9 cellular contexts compared by ENCODE assay signal in the genomic region with DNA sequence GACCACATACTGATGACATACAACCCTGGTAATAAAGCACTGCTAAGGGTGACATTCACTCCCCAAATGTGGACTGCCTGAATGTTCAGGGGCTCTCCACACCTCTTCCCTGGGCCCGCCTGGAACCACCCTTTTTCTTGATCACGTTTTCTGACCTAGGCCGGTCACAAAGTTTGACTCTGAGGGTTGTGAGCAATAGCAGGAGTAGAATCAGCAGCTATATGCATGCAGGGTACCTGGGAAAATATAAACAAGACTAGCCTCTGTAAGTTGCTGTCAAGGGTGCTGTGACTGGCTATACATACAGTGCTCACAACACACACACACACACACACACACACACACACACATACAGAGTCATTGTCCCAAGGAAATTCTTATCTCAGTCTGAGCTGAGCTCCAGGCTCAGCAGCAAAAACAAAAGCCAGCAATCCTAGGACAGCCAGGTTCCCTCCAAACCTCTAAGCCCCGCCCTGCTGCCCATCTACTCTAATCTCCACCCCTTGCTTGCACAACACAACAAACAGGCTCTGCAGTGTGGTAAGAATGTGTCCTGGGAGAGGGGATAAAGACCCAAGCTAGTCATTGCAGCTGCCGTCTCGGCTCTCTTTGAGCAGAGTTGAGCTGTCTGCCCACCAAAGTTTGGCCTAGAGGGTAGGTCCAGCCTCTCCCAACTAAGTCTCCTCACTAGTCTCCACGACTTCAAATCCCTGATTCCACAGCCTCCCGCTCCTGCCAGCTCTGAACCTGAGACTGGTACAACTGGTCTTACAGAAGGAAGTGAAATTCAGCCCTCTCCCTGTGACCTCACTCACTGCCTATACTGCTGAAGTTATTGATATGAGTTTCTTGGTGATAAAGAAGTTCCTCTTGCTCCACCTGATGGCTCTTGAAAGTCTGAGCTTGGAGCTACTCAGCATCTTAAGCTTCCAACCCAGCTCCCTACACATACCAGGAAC. TPM values are rescaled to one million over a fixed set of nuclear protein-coding genes. Genes with fewer than 3 reads are reported as not detected.
DNase-seq lines count a peak whose midpoint lies in the region; TF ChIP-seq lines count a peak whose summit lies in the region.
"Had no signal": no experiment of that assay in that cellular context is flagged by ENCODE, and none has a peak within 500 bp of the region (broad histone marks: within the 10 kb centered on the region; RNA-seq: fewer than 3 reads in every experiment).

No MANE protein-coding gene starts in this region.

- H3K4me1 ChIP-seq in HEK293 (ENCODE audit: control insufficient read depth, insufficient read depth, low read length): peaks cover 42% of the 10 kb centered on the region
- peaks cover 42% of the 10 kb centered on the region for H3K4me1 ChIP-seq in thymus (ENCODE audit: control insufficient read depth, insufficient read depth, low read length)

- intact Hi-C loops in activated CD4-positive, alpha-beta T cell treated with anti-CD3 and anti-CD28 coated beads, Interleukin-2, amount 10 ng/mL, durations not matched to agents 24 days and 14 days (cut with micrococcal nuclease): loop anchor here (1.0 to 5.0 kb wide), 2 partner anchors 8 to 324 kb away; partner anchors contain the start of gene FSIP1

- H3K4me3 Mint-ChIP-seq in activated CD4-positive, alpha-beta T cell treated with anti-CD3 and anti-CD28 coated beads, Interleukin-2, amount 10 ng/mL, durations not matched to agents 24 days and 14 days: peak overlapping the region; percentile 95

- H3K27ac ChIP-seq in HEK293 (ENCODE audit: extremely low read depth, low read depth, low read length) (peak overlapping the region; percentile 85), thymus (ENCODE audit: low read depth) (peak overlapping the region; percentile 82)

- DNase-seq in activated CD4-positive, alpha-beta T cell treated with anti-CD3 and anti-CD28 coated beads, Interleukin-2, amount 10 ng/mL, durations not matched to agents 24 days and 14 days: peak; percentile 72
- no peak for DNase-seq in activated CD4-positive, alpha-beta T cell treated with anti-CD3 and anti-CD28 coated beads, Interleukin-2, amount 50 U/mL, for 4 hours
- DNase-seq in NCI-H526 (lab: John Stamatoyannopoulos, UW): peak; percentile 48 to 85
- DNase-seq in astrocyte of the hippocampus (ENCODE audit: low read depth, low spot score): peak; percentile 35
- DNase-seq in left kidney (ENCODE audit: low read depth, low spot score): peak; percentile 68
- DNase-seq in NCI-H774 (lab: John Stamatoyannopoulos, UW): no peak

- peaks cover 64% of the 10 kb centered on the region for H3K4me1 Mint-ChIP-seq in activated CD4-positive, alpha-beta T cell treated with anti-CD3 and anti-CD28 coated beads, Interleukin-2, amount 10 ng/mL, durations not matched to agents 24 days and 14 days

- H3K36me3 ChIP-seq in HEK293 (ENCODE audit: control insufficient read depth in 2 of 2, insufficient read depth in 1 of 2, low read length in 2 of 2) (peaks cover 0 to 14% of the 10 kb centered on the region in 2 experiments; a peak in 1 of 3 replicates), thymus (ENCODE audit: control insufficient read depth, insufficient read depth) (peaks cover 46% of the 10 kb centered on the region)

- H3K9me3 ChIP-seq in HEK293 (ENCODE audit: control insufficient read depth, insufficient read depth, low read depth, low read length) (no peaks in the 10 kb centered on the region), thymus (ENCODE audit: control insufficient read depth) (no peaks in the 10 kb centered on the region)
- H3K9me3 ChIP-seq: heart right ventricle had no signal

- H3K36me3 Mint-ChIP-seq in activated CD4-positive, alpha-beta T cell treated with anti-CD3 and anti-CD28 coated beads, Interleukin-2, amount 10 ng/mL, durations not matched to agents 24 days and 14 days (ENCODE audit: low read depth): peaks cover 17% of the 10 kb centered on the region

- H3K4me3 ChIP-seq in HEK293 (ENCODE audit: low read depth, low read length) (no peak overlapping the region), thymus (ENCODE audit: low read length) (peak overlapping the region; percentile 97)

- 76% methylated on average over 8 of the region's 8 CpGs for WGBS in thymus

- TF ChIP-seq CTCF in HEK293 (tag by site-specific recombination; IDR thresholded peaks at IDR 0.05): no peak

- peak overlapping the region; percentile 94 for H3K27ac Mint-ChIP-seq in activated CD4-positive, alpha-beta T cell treated with anti-CD3 and anti-CD28 coated beads, Interleukin-2, amount 10 ng/mL, durations not matched to agents 24 days and 14 days

- H3K27me3 Mint-ChIP-seq in activated CD4-positive, alpha-beta T cell treated with anti-CD3 and anti-CD28 coated beads, Interleukin-2, amount 10 ng/mL, durations not matched to agents 24 days and 14 days: peaks cover 6% of the 10 kb centered on the region

- H3K9me3 Mint-ChIP-seq in activated CD4-positive, alpha-beta T cell treated with anti-CD3 and anti-CD28 coated beads, Interleukin-2, amount 10 ng/mL, durations not matched to agents 24 days and 14 days: no peaks in the 10 kb centered on the region

- H3K27me3 ChIP-seq in thymus (ENCODE audit: control insufficient read depth, insufficient read depth): no peaks in the 10 kb centered on the region
- H3K27me3 ChIP-seq: heart right ventricle had no signal

- CTCF ChIA-PET in HEK293 (lab: Yijun Ruan, JAX): interaction anchor here (0.6 to 6.2 kb wide), 15 partner anchors 10 to 319 kb away, joined by 3 to 56 read pairs (median 6); no protein-coding TSS in a partner anchor

- POLR2A ChIA-PET in HEK293 (lab: Yijun Ruan, JAX): interaction anchor here (0.6 to 4.3 kb wide), 13 partner anchors 9 to 167 kb away, joined by 3 to 52 read pairs (median 6); partner anchors contain the start of gene BUB1B

TF ChIP-seq in HEK293, 187 proteins besides CTCF, POLR2A, EP300 and RAD21 (continues in another document):
- TF ChIP-seq ZNF600 (tag by site-specific recombination; IDR thresholded peaks at IDR 0.05) (peak; percentile 87; the same call in 1 of the 2 replicates), ZBTB17 (tag by site-specific recombination; IDR thresholded peaks at IDR 0.05) (peak; percentile 61), ZBTB20 (tag by site-specific recombination; IDR thresholded peaks at IDR 0.05) (peak; percentile 20; the same call in 1 of the 2 replicates), SP7 (tag by site-specific recombination; IDR thresholded peaks at IDR 0.05) (peak; percentile 30; the same call in 1 of the 2 replicates), SCRT2 (tag by site-specific recombination; IDR thresholded peaks at IDR 0.05) (0 out of 2 replicates have a peak, but pooled peaks have one; percentile 9), ZNF585B (tag by site-specific recombination; IDR thresholded peaks at IDR 0.05) (no peak), SP2 (tag by site-specific recombination; IDR thresholded peaks at IDR 0.05) (0 out of 2 replicates have a peak, but pooled peaks have one; percentile 23), IKZF3 (tag by site-specific recombination; IDR thresholded peaks at IDR 0.05) (0 out of 2 replicates have a peak, but pooled peaks have one; percentile 7), ZFP37 (tag by site-specific recombination; IDR thresholded peaks at IDR 0.05) (no peak), ZNF785 (tag by site-specific recombination; IDR thresholded peaks at IDR 0.05) (no peak), GLI4 (tag by site-specific recombination; IDR thresholded peaks at IDR 0.05) (no peak), GLIS2 (tag by site-specific recombination; IDR thresholded peaks at IDR 0.05) (no peak), TRIM28 (IDR thresholded peaks at IDR 0.05; ENCODE audit: borderline replicate concordance, low read length) (0 out of 2 replicates have a peak, but pooled peaks have one; percentile 24), ZBTB21 (tag by site-specific recombination; IDR thresholded peaks at IDR 0.05) (peak; percentile 41; the same call in 1 of the 2 replicates), ZXDB (tag by site-specific recombination; IDR thresholded peaks at IDR 0.05) (0 out of 2 replicates have a peak, but pooled peaks have one; percentile 41), ZNF404 (tag by site-specific recombination; IDR thresholded peaks at IDR 0.05) (no peak), ZNF629 (tag by site-specific recombination; IDR thresholded peaks at IDR 0.05) (no peak), ZNF335 (tag by site-specific recombination; conservative IDR thresholded peaks at IDR 0.05) (peak; percentile 16; the same call in 1 of the 2 replicates)
- TF ChIP-seq, protein P1, sequence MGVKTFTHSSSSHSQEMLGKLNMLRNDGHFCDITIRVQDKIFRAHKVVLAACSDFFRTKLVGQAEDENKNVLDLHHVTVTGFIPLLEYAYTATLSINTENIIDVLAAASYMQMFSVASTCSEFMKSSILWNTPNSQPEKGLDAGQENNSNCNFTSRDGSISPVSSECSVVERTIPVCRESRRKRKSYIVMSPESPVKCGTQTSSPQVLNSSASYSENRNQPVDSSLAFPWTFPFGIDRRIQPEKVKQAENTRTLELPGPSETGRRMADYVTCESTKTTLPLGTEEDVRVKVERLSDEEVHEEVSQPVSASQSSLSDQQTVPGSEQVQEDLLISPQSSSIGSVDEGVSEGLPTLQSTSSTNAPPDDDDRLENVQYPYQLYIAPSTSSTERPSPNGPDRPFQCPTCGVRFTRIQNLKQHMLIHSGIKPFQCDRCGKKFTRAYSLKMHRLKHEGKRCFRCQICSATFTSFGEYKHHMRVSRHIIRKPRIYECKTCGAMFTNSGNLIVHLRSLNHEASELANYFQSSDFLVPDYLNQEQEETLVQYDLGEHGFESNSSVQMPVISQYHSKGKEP (tag by site-specific recombination; IDR thresholded peaks at IDR 0.05): no peak
- TF ChIP-seq, protein P2, sequence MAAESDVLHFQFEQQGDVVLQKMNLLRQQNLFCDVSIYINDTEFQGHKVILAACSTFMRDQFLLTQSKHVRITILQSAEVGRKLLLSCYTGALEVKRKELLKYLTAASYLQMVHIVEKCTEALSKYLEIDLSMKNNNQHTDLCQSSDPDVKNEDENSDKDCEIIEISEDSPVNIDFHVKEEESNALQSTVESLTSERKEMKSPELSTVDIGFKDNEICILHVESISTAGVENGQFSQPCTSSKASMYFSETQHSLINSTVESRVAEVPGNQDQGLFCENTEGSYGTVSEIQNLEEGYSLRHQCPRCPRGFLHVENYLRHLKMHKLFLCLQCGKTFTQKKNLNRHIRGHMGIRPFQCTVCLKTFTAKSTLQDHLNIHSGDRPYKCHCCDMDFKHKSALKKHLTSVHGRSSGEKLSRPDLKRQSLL (tag by site-specific recombination; IDR thresholded peaks at IDR 0.05): no peak

RNA-seq across cellular contexts. Expression of gene BMF, which starts 2.2 kb away (rescaled TPM):
- 8.4 and 9.1 TPM in 2 replicates for total RNA-seq in activated CD4-positive, alpha-beta T cell treated with anti-CD3 and anti-CD28 coated beads, Interleukin-2, amount 10 ng/mL, durations not matched to agents 24 days and 14 days
- 70.4 TPM for polyA plus RNA-seq in thymus

RNA-seq across cellular contexts. Expression of gene BUB1B, which starts 54.4 kb away (rescaled TPM):
- 69.3 and 73.1 TPM in 2 replicates for total RNA-seq in activated CD4-positive, alpha-beta T cell treated with anti-CD3 and anti-CD28 coated beads, Interleukin-2, amount 10 ng/mL, durations not matched to agents 24 days and 14 days
- 7.3 TPM for polyA plus RNA-seq in thymus

Comparison
In these comparisons a context has a peak if more than half of its experiments do, and no peak if none do; other contexts are left out.
1. DNase-seq: peak in activated CD4-positive, alpha-beta T cell treated with anti-CD3 and anti-CD28 coated beads, Interleukin-2, amount 10 ng/mL, durations not matched to agents 24 days and 14 days (single experiment), NCI-H526 (2 of 2), astrocyte of the hippocampus (single experiment) and left kidney (single experiment); none in activated CD4-positive, alpha-beta T cell treated with anti-CD3 and anti-CD28 coated beads, Interleukin-2, amount 50 U/mL, for 4 hours (0 of 2) and NCI-H774 (single experiment).